25 cellular contexts compared by ENCODE assay signal in genomic region chr6:148199584-148199983, GRCh38.
"Had no signal": no experiment of that assay in that cellular context is flagged by ENCODE, and none has a peak within 500 bp of the region (broad histone marks: within the 10 kb centered on the region; RNA-seq: fewer than 3 reads in every experiment).

No MANE protein-coding gene starts in this region.

- H3K36me3 ChIP-seq: SJCRH30 had no signal

- H3K27ac ChIP-seq: PC-9, RWPE1, SJCRH30, SK-N-MC had no signal

- H2AFZ ChIP-seq: PC-9 had no signal

- ATAC-seq: Panc1, Right ventricle myocardium inferior had no signal

- DNase-seq: Kasumi-1, MG63, NCI-H1048, NCI-H1092 treated with DMSO at 0.1 percent for 48 hours, NCI-H1436, NCI-H1694, NCI-H187, NCI-H1930, NCI-H2029 treated with DMSO at 0.1 percent for 48 hours, NCI-H2081 treated with DMSO at 0.1 percent for 48 hours, NCI-H2107, NCI-H2171, NCI-H345, NCI-H446, NCI-H510A treated with DMSO at 0.1 percent for 48 hours, NCI-H524 treated with DMSO at 0.1 percent for 48 hours, NCI-H526 treated with DMSO at 0.1 percent for 48 hours, PC-9, SIG-M5, SJCRH30 had no signal

- H3K27me3 ChIP-seq: MG63, SJCRH30 had no signal

- H3K4me3 ChIP-seq: MG63, PC-9, SJCRH30, SK-N-MC had no signal

- H3K4me2 ChIP-seq: PC-9 had no signal

- FAIRE-seq: RCC 7860 had no signal

- H3K9me3 ChIP-seq: MG63, SJCRH30 had no signal
